Comparison of ENCODE assay signal across 1 cellular context in genomic region chr12:111685811-111686573, GRCh38.
TF ChIP-seq lines count a peak whose summit lies in the region.

ACAD10 (plus strand) TSS chr12:111686053; CDS start chr12:111692710, 6,657 bp downstream.
A gene with protein sequence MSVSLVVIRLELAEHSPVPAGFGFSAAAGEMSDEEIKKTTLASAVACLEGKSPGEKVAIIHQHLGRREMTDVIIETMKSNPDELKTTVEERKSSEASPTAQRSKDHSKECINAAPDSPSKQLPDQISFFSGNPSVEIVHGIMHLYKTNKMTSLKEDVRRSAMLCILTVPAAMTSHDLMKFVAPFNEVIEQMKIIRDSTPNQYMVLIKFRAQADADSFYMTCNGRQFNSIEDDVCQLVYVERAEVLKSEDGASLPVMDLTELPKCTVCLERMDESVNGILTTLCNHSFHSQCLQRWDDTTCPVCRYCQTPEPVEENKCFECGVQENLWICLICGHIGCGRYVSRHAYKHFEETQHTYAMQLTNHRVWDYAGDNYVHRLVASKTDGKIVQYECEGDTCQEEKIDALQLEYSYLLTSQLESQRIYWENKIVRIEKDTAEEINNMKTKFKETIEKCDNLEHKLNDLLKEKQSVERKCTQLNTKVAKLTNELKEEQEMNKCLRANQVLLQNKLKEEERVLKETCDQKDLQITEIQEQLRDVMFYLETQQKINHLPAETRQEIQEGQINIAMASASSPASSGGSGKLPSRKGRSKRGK (minus strand): TSS chr12:111685956. CDS start chr12:111685792, 164 bp downstream.

TF ChIP-seq in GM12878, 131 proteins besides CTCF, POLR2A, EP300 and RAD21 (continued from another document and continues in another):
- TF ChIP-seq SP1 (IDR thresholded peaks at IDR 0.05; ENCODE audit: low read depth, low read length) (peak; percentile 64), CHD1 (IDR thresholded peaks at IDR 0.05; ENCODE audit: low read depth, low read length) (no peak), PAX8 (IDR thresholded peaks at IDR 0.05) (no peak), RAD51 (IDR thresholded peaks at IDR 0.05) (no peak), NRF1 (conservative IDR thresholded peaks at IDR 0.05; ENCODE audit: low read depth, low read length) (peak; percentile 48; the same call in 1 of the 2 replicates), SIX5 (IDR thresholded peaks at IDR 0.05; ENCODE audit: low read depth, low read length, severe bottlenecking) (peak; percentile 53), NR2F1 (conservative IDR thresholded peaks at IDR 0.05) (peak; percentile 70), TAF1 (IDR thresholded peaks at IDR 0.05; ENCODE audit: borderline replicate concordance, low read depth, low read length) (peak; percentile 94), BRCA1 (IDR thresholded peaks at IDR 0.05; ENCODE audit: low read depth, low read length) (no peak), ESRRA (IDR thresholded peaks at IDR 0.05; ENCODE audit: low read length) (no peak), SREBF1 (IDR thresholded peaks at IDR 0.05; ENCODE audit: low read length) (no peak), HCFC1 (IDR thresholded peaks at IDR 0.05; ENCODE audit: low read length) (peak; percentile 71), KAT2A (conservative IDR thresholded peaks at IDR 0.05; ENCODE audit: control insufficient read depth, low read depth, low read length) (no peak), SPI1 (IDR thresholded peaks at IDR 0.05; ENCODE audit: borderline replicate concordance, insufficient read depth, low read depth, low read length) (peak; percentile 59; the same call in 1 of the 2 replicates), CREM (IDR thresholded peaks at IDR 0.05; ENCODE audit: low read depth) (peak; percentile 36; the same call in 1 of the 2 replicates), ATF7 (IDR thresholded peaks at IDR 0.05; ENCODE audit: low read depth) (peak; percentile 13; the same call in 1 of the 2 replicates), ZSCAN29 (IDR thresholded peaks at IDR 0.05) (no peak), YY1 (IDR thresholded peaks at IDR 0.05; ENCODE audit: low read depth, low read length) (peak; percentile 67), SMAD5 (IDR thresholded peaks at IDR 0.05; ENCODE audit: low read depth) (peak; percentile 96), NR2C2 (IDR thresholded peaks at IDR 0.05; ENCODE audit: borderline replicate concordance, control insufficient read depth, insufficient read length, low read depth) (peak; percentile 74), POLR2AphosphoS5 (IDR thresholded peaks at IDR 0.05; ENCODE audit: low read length) (peak; percentile 99), TCF7 (IDR thresholded peaks at IDR 0.05; ENCODE audit: borderline replicate concordance) (no peak), IRF3 (IDR thresholded peaks at IDR 0.05) (peak; percentile 67), MXI1 (IDR thresholded peaks at IDR 0.05; ENCODE audit: low read depth, low read length) (no peak), MTA3 (IDR thresholded peaks at IDR 0.05; ENCODE audit: borderline replicate concordance, low read length) (no peak; the same call in 1 of the 2 replicates), NBN (IDR thresholded peaks at IDR 0.05) (peak; percentile 74; the same call in 1 of the 2 replicates), NR2C1 (IDR thresholded peaks at IDR 0.05) (peak; percentile 97), SIN3A (IDR thresholded peaks at IDR 0.05; ENCODE audit: low read depth, low read length) (peak; percentile 26; the same call in 1 of the 2 replicates), PML (IDR thresholded peaks at IDR 0.05; ENCODE audit: low read length) (peak; percentile 94), BACH1 (IDR thresholded peaks at IDR 0.05; ENCODE audit: borderline replicate concordance) (no peak; the same call in 1 of the 2 replicates), POLR2AphosphoS2 (IDR thresholded peaks at IDR 0.05; ENCODE audit: low read depth, low read length) (peak; percentile 84; the same call in 1 of the 2 replicates), NKRF (conservative IDR thresholded peaks at IDR 0.05) (peak; percentile 82), CREB1 (IDR thresholded peaks at IDR 0.05; ENCODE audit: low read depth) (peak; percentile 81), CBFB (IDR thresholded peaks at IDR 0.05; ENCODE audit: low read depth) (peak; percentile 75; the same call in 1 of the 2 replicates), ZNF217 (IDR thresholded peaks at IDR 0.05) (peak; percentile 86), YBX1 (IDR thresholded peaks at IDR 0.05) (no peak), RELA (IDR thresholded peaks at IDR 0.05; ENCODE audit: borderline replicate concordance, partially characterized antibody) (peak; percentile 53)
- TF ChIP-seq, protein P1, sequence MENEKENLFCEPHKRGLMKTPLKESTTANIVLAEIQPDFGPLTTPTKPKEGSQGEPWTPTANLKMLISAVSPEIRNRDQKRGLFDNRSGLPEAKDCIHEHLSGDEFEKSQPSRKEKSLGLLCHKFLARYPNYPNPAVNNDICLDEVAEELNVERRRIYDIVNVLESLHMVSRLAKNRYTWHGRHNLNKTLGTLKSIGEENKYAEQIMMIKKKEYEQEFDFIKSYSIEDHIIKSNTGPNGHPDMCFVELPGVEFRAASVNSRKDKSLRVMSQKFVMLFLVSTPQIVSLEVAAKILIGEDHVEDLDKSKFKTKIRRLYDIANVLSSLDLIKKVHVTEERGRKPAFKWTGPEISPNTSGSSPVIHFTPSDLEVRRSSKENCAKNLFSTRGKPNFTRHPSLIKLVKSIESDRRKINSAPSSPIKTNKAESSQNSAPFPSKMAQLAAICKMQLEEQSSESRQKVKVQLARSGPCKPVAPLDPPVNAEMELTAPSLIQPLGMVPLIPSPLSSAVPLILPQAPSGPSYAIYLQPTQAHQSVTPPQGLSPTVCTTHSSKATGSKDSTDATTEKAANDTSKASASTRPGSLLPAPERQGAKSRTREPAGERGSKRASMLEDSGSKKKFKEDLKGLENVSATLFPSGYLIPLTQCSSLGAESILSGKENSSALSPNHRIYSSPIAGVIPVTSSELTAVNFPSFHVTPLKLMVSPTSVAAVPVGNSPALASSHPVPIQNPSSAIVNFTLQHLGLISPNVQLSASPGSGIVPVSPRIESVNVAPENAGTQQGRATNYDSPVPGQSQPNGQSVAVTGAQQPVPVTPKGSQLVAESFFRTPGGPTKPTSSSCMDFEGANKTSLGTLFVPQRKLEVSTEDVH (IDR thresholded peaks at IDR 0.05; ENCODE audit: low read depth, partially characterized antibody): peak; percentile 26
- TF ChIP-seq, protein P2, sequence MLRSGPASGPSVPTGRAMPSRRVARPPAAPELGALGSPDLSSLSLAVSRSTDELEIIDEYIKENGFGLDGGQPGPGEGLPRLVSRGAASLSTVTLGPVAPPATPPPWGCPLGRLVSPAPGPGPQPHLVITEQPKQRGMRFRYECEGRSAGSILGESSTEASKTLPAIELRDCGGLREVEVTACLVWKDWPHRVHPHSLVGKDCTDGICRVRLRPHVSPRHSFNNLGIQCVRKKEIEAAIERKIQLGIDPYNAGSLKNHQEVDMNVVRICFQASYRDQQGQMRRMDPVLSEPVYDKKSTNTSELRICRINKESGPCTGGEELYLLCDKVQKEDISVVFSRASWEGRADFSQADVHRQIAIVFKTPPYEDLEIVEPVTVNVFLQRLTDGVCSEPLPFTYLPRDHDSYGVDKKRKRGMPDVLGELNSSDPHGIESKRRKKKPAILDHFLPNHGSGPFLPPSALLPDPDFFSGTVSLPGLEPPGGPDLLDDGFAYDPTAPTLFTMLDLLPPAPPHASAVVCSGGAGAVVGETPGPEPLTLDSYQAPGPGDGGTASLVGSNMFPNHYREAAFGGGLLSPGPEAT (IDR thresholded peaks at IDR 0.05; ENCODE audit: low read depth): peak; percentile 78
- TF ChIP-seq, protein P3, sequence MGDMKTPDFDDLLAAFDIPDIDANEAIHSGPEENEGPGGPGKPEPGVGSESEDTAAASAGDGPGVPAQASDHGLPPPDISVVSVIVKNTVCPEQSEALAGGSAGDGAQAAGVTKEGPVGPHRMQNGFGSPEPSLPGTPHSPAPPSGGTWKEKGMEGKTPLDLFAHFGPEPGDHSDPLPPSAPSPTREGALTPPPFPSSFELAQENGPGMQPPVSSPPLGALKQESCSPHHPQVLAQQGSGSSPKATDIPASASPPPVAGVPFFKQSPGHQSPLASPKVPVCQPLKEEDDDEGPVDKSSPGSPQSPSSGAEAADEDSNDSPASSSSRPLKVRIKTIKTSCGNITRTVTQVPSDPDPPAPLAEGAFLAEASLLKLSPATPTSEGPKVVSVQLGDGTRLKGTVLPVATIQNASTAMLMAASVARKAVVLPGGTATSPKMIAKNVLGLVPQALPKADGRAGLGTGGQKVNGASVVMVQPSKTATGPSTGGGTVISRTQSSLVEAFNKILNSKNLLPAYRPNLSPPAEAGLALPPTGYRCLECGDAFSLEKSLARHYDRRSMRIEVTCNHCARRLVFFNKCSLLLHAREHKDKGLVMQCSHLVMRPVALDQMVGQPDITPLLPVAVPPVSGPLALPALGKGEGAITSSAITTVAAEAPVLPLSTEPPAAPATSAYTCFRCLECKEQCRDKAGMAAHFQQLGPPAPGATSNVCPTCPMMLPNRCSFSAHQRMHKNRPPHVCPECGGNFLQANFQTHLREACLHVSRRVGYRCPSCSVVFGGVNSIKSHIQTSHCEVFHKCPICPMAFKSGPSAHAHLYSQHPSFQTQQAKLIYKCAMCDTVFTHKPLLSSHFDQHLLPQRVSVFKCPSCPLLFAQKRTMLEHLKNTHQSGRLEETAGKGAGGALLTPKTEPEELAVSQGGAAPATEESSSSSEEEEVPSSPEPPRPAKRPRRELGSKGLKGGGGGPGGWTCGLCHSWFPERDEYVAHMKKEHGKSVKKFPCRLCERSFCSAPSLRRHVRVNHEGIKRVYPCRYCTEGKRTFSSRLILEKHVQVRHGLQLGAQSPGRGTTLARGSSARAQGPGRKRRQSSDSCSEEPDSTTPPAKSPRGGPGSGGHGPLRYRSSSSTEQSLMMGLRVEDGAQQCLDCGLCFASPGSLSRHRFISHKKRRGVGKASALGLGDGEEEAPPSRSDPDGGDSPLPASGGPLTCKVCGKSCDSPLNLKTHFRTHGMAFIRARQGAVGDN (IDR thresholded peaks at IDR 0.05): peak; percentile 65
- TF ChIP-seq, protein P4, sequence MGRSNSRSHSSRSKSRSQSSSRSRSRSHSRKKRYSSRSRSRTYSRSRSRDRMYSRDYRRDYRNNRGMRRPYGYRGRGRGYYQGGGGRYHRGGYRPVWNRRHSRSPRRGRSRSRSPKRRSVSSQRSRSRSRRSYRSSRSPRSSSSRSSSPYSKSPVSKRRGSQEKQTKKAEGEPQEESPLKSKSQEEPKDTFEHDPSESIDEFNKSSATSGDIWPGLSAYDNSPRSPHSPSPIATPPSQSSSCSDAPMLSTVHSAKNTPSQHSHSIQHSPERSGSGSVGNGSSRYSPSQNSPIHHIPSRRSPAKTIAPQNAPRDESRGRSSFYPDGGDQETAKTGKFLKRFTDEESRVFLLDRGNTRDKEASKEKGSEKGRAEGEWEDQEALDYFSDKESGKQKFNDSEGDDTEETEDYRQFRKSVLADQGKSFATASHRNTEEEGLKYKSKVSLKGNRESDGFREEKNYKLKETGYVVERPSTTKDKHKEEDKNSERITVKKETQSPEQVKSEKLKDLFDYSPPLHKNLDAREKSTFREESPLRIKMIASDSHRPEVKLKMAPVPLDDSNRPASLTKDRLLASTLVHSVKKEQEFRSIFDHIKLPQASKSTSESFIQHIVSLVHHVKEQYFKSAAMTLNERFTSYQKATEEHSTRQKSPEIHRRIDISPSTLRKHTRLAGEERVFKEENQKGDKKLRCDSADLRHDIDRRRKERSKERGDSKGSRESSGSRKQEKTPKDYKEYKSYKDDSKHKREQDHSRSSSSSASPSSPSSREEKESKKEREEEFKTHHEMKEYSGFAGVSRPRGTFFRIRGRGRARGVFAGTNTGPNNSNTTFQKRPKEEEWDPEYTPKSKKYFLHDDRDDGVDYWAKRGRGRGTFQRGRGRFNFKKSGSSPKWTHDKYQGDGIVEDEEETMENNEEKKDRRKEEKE (IDR thresholded peaks at IDR 0.05): no peak
- TF ChIP-seq, protein P5, sequence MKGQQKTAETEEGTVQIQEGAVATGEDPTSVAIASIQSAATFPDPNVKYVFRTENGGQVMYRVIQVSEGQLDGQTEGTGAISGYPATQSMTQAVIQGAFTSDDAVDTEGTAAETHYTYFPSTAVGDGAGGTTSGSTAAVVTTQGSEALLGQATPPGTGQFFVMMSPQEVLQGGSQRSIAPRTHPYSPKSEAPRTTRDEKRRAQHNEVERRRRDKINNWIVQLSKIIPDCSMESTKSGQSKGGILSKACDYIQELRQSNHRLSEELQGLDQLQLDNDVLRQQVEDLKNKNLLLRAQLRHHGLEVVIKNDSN (IDR thresholded peaks at IDR 0.05; ENCODE audit: borderline replicate concordance, extremely low read length, insufficient read depth, low read depth, low read length): no peak
- TF ChIP-seq, protein P6, sequence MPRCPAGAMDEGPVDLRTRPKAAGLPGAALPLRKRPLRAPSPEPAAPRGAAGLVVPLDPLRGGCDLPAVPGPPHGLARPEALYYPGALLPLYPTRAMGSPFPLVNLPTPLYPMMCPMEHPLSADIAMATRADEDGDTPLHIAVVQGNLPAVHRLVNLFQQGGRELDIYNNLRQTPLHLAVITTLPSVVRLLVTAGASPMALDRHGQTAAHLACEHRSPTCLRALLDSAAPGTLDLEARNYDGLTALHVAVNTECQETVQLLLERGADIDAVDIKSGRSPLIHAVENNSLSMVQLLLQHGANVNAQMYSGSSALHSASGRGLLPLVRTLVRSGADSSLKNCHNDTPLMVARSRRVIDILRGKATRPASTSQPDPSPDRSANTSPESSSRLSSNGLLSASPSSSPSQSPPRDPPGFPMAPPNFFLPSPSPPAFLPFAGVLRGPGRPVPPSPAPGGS (IDR thresholded peaks at IDR 0.05; ENCODE audit: borderline replicate concordance, insufficient read depth, low read depth, low read length, poor library complexity, severe bottlenecking): no peak
